Comparison of ENCODE assay signal across 1 cellular context in the genomic region with DNA sequence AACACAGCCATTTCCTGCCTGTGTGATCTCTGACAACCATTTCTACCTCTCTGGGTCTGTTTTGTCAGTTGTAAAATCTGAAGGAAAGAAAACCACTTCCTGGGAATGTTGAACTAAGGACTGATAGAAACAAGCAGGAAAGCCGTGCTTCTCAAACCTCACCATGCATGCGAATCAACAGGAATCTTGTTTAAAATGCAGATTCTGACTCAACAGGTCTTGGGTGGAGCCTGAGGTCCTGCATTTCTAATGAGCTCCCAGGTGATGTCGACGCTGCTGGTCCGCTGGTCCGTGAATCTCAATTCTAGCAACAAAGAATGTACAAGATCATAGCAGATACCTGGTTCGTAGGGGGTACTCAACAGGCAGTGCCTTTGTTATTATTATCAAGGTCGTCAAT.
TF ChIP-seq lines count a peak whose summit lies in the region.

No MANE protein-coding gene starts in this region.

TF ChIP-seq in neural cell, 6 proteins besides CTCF, POLR2A, EP300 and RAD21 (continued from another document):
- TF ChIP-seq, protein P1, sequence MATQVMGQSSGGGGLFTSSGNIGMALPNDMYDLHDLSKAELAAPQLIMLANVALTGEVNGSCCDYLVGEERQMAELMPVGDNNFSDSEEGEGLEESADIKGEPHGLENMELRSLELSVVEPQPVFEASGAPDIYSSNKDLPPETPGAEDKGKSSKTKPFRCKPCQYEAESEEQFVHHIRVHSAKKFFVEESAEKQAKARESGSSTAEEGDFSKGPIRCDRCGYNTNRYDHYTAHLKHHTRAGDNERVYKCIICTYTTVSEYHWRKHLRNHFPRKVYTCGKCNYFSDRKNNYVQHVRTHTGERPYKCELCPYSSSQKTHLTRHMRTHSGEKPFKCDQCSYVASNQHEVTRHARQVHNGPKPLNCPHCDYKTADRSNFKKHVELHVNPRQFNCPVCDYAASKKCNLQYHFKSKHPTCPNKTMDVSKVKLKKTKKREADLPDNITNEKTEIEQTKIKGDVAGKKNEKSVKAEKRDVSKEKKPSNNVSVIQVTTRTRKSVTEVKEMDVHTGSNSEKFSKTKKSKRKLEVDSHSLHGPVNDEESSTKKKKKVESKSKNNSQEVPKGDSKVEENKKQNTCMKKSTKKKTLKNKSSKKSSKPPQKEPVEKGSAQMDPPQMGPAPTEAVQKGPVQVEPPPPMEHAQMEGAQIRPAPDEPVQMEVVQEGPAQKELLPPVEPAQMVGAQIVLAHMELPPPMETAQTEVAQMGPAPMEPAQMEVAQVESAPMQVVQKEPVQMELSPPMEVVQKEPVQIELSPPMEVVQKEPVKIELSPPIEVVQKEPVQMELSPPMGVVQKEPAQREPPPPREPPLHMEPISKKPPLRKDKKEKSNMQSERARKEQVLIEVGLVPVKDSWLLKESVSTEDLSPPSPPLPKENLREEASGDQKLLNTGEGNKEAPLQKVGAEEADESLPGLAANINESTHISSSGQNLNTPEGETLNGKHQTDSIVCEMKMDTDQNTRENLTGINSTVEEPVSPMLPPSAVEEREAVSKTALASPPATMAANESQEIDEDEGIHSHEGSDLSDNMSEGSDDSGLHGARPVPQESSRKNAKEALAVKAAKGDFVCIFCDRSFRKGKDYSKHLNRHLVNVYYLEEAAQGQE (IDR thresholded peaks at IDR 0.05; ENCODE audit: borderline replicate concordance), result no peak
- TF ChIP-seq TAF1 (IDR thresholded peaks at IDR 0.05; ENCODE audit: low read depth) (no peak), POLR2AphosphoS5 (IDR thresholded peaks at IDR 0.05) (no peak)
